31 cellular contexts compared by ENCODE assay signal in genomic region chr10:105751688-105752087, GRCh38.
"Had no signal": no experiment of that assay in that cellular context is flagged by ENCODE, and none has a peak within 500 bp of the region (broad histone marks: within the 10 kb centered on the region; RNA-seq: fewer than 3 reads in every experiment).

No MANE protein-coding gene starts in this region.

- H3K4me1 Mint-ChIP-seq: naive thymus-derived CD4-positive, alpha-beta T cell; natural killer cell; nephron; neural crest cell; stimulated activated memory B cell treated with anti-CD40 and anti-IgM and Interleukin-4, amounts not matched to agents 10 μg/mL and 1 μg/mL and 100 μg/mL, for 72 hours; stimulated activated naive CD8-positive, alpha-beta T cell treated with anti-CD3 and anti-CD28 coated beads, Interleukin-15, amount 100 ng/mL, for 72 hours had no signal

- H3K36me3 ChIP-seq: ovary, prostate gland, right lobe of liver, sigmoid colon, suprapubic skin, tibial artery, transverse colon, upper lobe of right lung, uterus had no signal

- H3K27ac Mint-ChIP-seq: naive thymus-derived CD4-positive, alpha-beta T cell; natural killer cell; nephron; stimulated activated memory B cell treated with anti-CD40 and anti-IgM and Interleukin-4, amounts not matched to agents 10 μg/mL and 1 μg/mL and 100 μg/mL, for 72 hours; stimulated activated naive CD8-positive, alpha-beta T cell treated with anti-CD3 and anti-CD28 coated beads, Interleukin-15, amount 100 ng/mL, for 72 hours; type B pancreatic cell had no signal

- H3K9ac ChIP-seq: parathyroid adenoma had no signal

- H3K4me3 Mint-ChIP-seq: naive thymus-derived CD4-positive, alpha-beta T cell; natural killer cell; nephron; neural crest cell; stimulated activated memory B cell treated with anti-CD40 and anti-IgM and Interleukin-4, amounts not matched to agents 10 μg/mL and 1 μg/mL and 100 μg/mL, for 72 hours; stimulated activated naive CD8-positive, alpha-beta T cell treated with anti-CD3 and anti-CD28 coated beads, Interleukin-15, amount 100 ng/mL, for 72 hours; type B pancreatic cell had no signal

- DNase-seq: naive thymus-derived CD4-positive, alpha-beta T cell; natural killer cell; occipital lobe; ovary; posterior cingulate gyrus; retina; right cardiac atrium; right lobe of liver; sigmoid colon; small intestine; stimulated activated CD4-positive, alpha-beta T cell treated with anti-CD3 and anti-CD28 coated beads, Interleukin-15, amount 100 ng/mL, for 24 hours; stimulated activated CD4-positive, alpha-beta T cell treated with anti-CD3 and anti-CD28 coated beads, Interleukin-2, amount 100 ng/mL, for 24 hours; stimulated activated CD4-positive, alpha-beta T cell treated with anti-CD3 and anti-CD28 coated beads, Interleukin-2, amount 100 ng/mL, for 48 hours; stimulated activated CD4-positive, alpha-beta T cell treated with anti-CD3 and anti-CD28 coated beads, Interleukin-4, amount 100 ng/mL, for 4 hours; stimulated activated CD8-positive, alpha-beta memory T cell treated with anti-CD3 and anti-CD28 coated beads, Interleukin-4, amount 100 ng/mL, for 48 hours; stimulated activated naive CD4-positive, alpha-beta T cell; stimulated activated naive CD8-positive, alpha-beta T cell treated with anti-CD3 and anti-CD28 coated beads, Interleukin-15, amount 100 ng/mL, for 72 hours; stimulated activated naive CD8-positive, alpha-beta T cell treated with anti-CD3 and anti-CD28 coated beads, Interleukin-15, Interleukin-2, amounts not matched to agents 100 U/mL and 50 U/mL, for 24 hours; substantia nigra; testis; tibial artery; transverse colon; upper lobe of right lung; uterus had no signal

- H3K36me3 Mint-ChIP-seq: naive thymus-derived CD4-positive, alpha-beta T cell; natural killer cell; stimulated activated memory B cell treated with anti-CD40 and anti-IgM and Interleukin-4, amounts not matched to agents 10 μg/mL and 1 μg/mL and 100 μg/mL, for 72 hours; type B pancreatic cell had no signal

- H2AFZ ChIP-seq: parathyroid adenoma had no signal

- H3K79me2 ChIP-seq: parathyroid adenoma had no signal

- H3K9me3 Mint-ChIP-seq: nephron; neural crest cell; stimulated activated naive CD8-positive, alpha-beta T cell treated with anti-CD3 and anti-CD28 coated beads, Interleukin-15, amount 100 ng/mL, for 72 hours; type B pancreatic cell had no signal

- ATAC-seq: naive thymus-derived CD4-positive, alpha-beta T cell; natural killer cell; right lobe of liver; stimulated activated memory B cell treated with anti-CD40 and anti-IgM and Interleukin-4, amounts not matched to agents 10 μg/mL and 1 μg/mL and 100 μg/mL, for 72 hours; stimulated activated naive CD8-positive, alpha-beta T cell treated with anti-CD3 and anti-CD28 coated beads, Interleukin-15, amount 100 ng/mL, for 72 hours; stimulated activated naive CD8-positive, alpha-beta T cell treated with anti-CD3 and anti-CD28 coated beads, Interleukin-15, Interleukin-2, amounts not matched to agents 100 U/mL and 50 U/mL, for 24 hours; upper lobe of right lung had no signal

- H3K27me3 ChIP-seq: ovary, right lobe of liver, sigmoid colon, suprapubic skin, testis, tibial artery, transverse colon, upper lobe of right lung, uterus had no signal

- H3K9me3 ChIP-seq: ovary, prostate gland, right lobe of liver, sigmoid colon, suprapubic skin, testis, tibial artery, transverse colon, upper lobe of right lung, uterus had no signal

- H3K4me1 ChIP-seq: parathyroid adenoma, prostate gland, right lobe of liver, sigmoid colon, suprapubic skin, testis, tibial artery, transverse colon, upper lobe of right lung, uterus had no signal

- H3K27ac ChIP-seq: ovary, parathyroid adenoma, prostate gland, right lobe of liver, sigmoid colon, suprapubic skin, testis, tibial artery, transverse colon, upper lobe of right lung, uterus had no signal

- H3K4me3 ChIP-seq: ovary, prostate gland, right lobe of liver, sigmoid colon, suprapubic skin, testis, tibial artery, transverse colon, upper lobe of right lung, uterus had no signal

- H3K27me3 Mint-ChIP-seq: stimulated activated memory B cell treated with anti-CD40 and anti-IgM and Interleukin-4, amounts not matched to agents 10 μg/mL and 1 μg/mL and 100 μg/mL, for 72 hours; stimulated activated naive CD8-positive, alpha-beta T cell treated with anti-CD3 and anti-CD28 coated beads, Interleukin-15, amount 100 ng/mL, for 72 hours; type B pancreatic cell had no signal
